15 cellular contexts compared by ENCODE assay signal in the genomic region with DNA sequence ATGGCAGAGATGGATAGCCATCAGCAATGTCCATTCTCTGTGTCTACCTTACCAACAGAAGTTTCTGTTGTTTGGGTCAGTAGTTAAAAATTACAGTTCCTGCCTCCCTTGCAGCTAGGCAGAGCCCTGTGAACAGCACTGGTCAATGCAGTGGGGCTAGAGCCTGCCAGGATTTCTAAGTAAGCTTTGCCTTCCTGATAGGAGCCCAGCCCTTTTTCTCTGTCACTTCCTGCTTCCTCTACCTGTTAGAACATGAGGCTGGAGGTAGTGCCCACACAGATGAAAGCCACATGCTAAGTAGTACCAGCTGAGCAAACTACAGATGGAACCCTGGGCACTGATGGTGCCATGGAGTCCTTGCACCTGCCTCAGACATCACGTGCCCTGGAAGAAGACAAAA. TPM values are rescaled to one million over a fixed set of nuclear protein-coding genes. Genes with fewer than 3 reads are reported as not detected.
DNase-seq lines count a peak whose midpoint lies in the region; ATAC-seq and TF ChIP-seq lines count a peak whose summit lies in the region.
"Had no signal": no experiment of that assay in that cellular context is flagged by ENCODE, and none has a peak within 500 bp of the region (broad histone marks: within the 10 kb centered on the region; RNA-seq: fewer than 3 reads in every experiment).

No MANE protein-coding gene starts in this region.

- H3K9ac ChIP-seq in skeletal muscle tissue (ENCODE audit: low read depth in 1 of 3, low read length in 3 of 3) = no peak overlapping the region

- peaks cover 3 to 6% (median 5%) of the 10 kb centered on the region in 3 donors for H3K36me3 ChIP-seq in skeletal muscle tissue (ENCODE audit: control insufficient read depth in 3 of 3, insufficient read depth in 3 of 3, low read length in 3 of 3)

- DNase-seq in NCI-H748 (lab: John Stamatoyannopoulos, UW; ENCODE audit: unreplicated experiment) (peak; percentile 5), NCI-H748 treated with DMSO at 0.1 percent for 48 hours (lab: John Stamatoyannopoulos, UW) (no peak), HT-29 (ENCODE audit: low spot score) (peak; percentile 67), erythroblast (lab: John Stamatoyannopoulos, UW) (no peak)
- no peak for DNase-seq in stimulated activated naive CD4-positive, alpha-beta T cell treated with Interleukin-2 at 50 U/mL for 16 hours (lab: John Stamatoyannopoulos, UW)
- DNase-seq: C1 segment of cervical spinal cord, DND-41, GDM1, Karpas-422, NCI-H187 treated with DMSO at 0.1 percent for 48 hours, NCI-H510A had no signal

- H3K9me3 ChIP-seq in skeletal muscle tissue (ENCODE audit: control insufficient read depth in 3 of 3, low read length in 3 of 3) = peaks cover 0 to 3% (median 0%) of the 10 kb centered on the region in 3 donors

- peak overlapping the region; percentile 73 for H3K27ac ChIP-seq in skeletal muscle tissue (ENCODE audit: low read depth, low read length)
- H3K27ac ChIP-seq: RWPE1 had no signal

- H3K27me3 ChIP-seq in skeletal muscle tissue (ENCODE audit: control insufficient read depth in 3 of 3, insufficient read depth in 3 of 3, low read length in 3 of 3) = no peaks in the 10 kb centered on the region

- H3K4me3 ChIP-seq in skeletal muscle tissue (ENCODE audit: low read length in 3 of 3) = no peak overlapping the region

- TF ChIP-seq POLR2A in erythroblast (IDR thresholded peaks at IDR 0.05; ENCODE audit: low read length) = no peak

- H3K4me1 ChIP-seq in skeletal muscle tissue (ENCODE audit: control insufficient read depth in 3 of 3, insufficient read depth in 3 of 3, low read length in 3 of 3) = peaks cover 50 to 84% (median 81%) of the 10 kb centered on the region in 3 donors

- ATAC-seq in esophagus mucosa (peak; percentile 60), HG03025 (IDR thresholded peaks at IDR 0.05; ENCODE audit: low FRiP score, unreplicated experiment) (no peak)

RNA-seq across cellular contexts. Expression of a gene that starts 45.0 kb away (rescaled TPM):
- 83.6 and 95.0 TPM in 2 replicates for total RNA-seq in HT-29 (2014; rRNA removed; shearing (Covaris generic))
- 135 TPM for total RNA-seq in esophagus mucosa
- 12.5 TPM for total RNA-seq in skeletal muscle tissue

Comparison
In these comparisons a context has a peak if more than half of its experiments do, and no peak if none do; other contexts are left out.
1. DNase-seq: peak in NCI-H748 (single experiment) and HT-29 (single experiment); none in NCI-H748 treated with DMSO at 0.1 percent for 48 hours (single experiment), stimulated activated naive CD4-positive, alpha-beta T cell treated with Interleukin-2 at 50 U/mL for 16 hours (single experiment) and erythroblast (0 of 2).